ENCODE assay signal across 25 cellular contexts in genomic region chr10:77080361-77081027, GRCh38.
"Had no signal": no experiment of that assay in that cellular context is flagged by ENCODE, and none has a peak within 500 bp of the region (broad histone marks: within the 10 kb centered on the region; RNA-seq: fewer than 3 reads in every experiment).

No MANE protein-coding gene starts in this region.

- H3K9ac ChIP-seq: neural progenitor cell had no signal

- H3K27ac ChIP-seq: neural progenitor cell, tibial artery, upper lobe of right lung had no signal

- H3K9me3 ChIP-seq: right lobe of liver, stomach, tibial artery, upper lobe of right lung had no signal

- H3K4me1 ChIP-seq: neural progenitor cell, tibial artery, upper lobe of right lung had no signal

- ATAC-seq: activated CD4-positive, alpha-beta T cell treated with anti-CD3 and anti-CD28 coated beads for 36 hours; activated CD8-positive, alpha-beta memory T cell treated with anti-CD3 and anti-CD28 coated beads, Interleukin-2, amount 10 ng/mL, durations not matched to agents 7 days and 5 days; activated CD8-positive, alpha-beta T cell treated with anti-CD3 and anti-CD28 coated beads, Interleukin-2, amount 10 ng/mL, durations not matched to agents 7 days and 5 days; activated naive CD4-positive, alpha-beta T cell treated with anti-CD3 and anti-CD28 coated beads, Interleukin-2, amount 50 U/mL, for 72 hours; activated T-cell treated with anti-CD3 and anti-CD28 coated beads, Interleukin-2, amount 50 U/mL, for 72 hours; left colon; naive thymus-derived CD8-positive, alpha-beta T cell; stimulated activated memory B cell treated with anti-CD40 and anti-IgM and Interleukin-4, amounts not matched to agents 10 μg/mL and 1 μg/mL and 100 μg/mL, for 72 hours had no signal

- H3K4me2 ChIP-seq: neural progenitor cell had no signal

- H3K4me3 ChIP-seq: neural progenitor cell, right lobe of liver, stomach, tibial artery, upper lobe of right lung had no signal

- H3K27me3 ChIP-seq: neural progenitor cell, right lobe of liver, stomach, tibial artery, upper lobe of right lung had no signal

- H2AFZ ChIP-seq: neural progenitor cell had no signal

- FAIRE-seq: bronchial epithelial cell, colon, keratinocyte, small intestine had no signal

- DNase-seq: activated CD4-positive, alpha-beta T cell treated with anti-CD3 and anti-CD28 coated beads for 36 hours; activated CD4-positive, CD25-positive, alpha-beta regulatory T cell; activated CD8-positive, alpha-beta memory T cell treated with anti-CD3 and anti-CD28 coated beads, Interleukin-2, amount 10 ng/mL, durations not matched to agents 7 days and 5 days; activated CD8-positive, alpha-beta T cell treated with anti-CD3 and anti-CD28 coated beads, Interleukin-2, amount 10 ng/mL, durations not matched to agents 7 days and 5 days; activated naive CD4-positive, alpha-beta T cell; activated T-cell treated with anti-CD3 and anti-CD28 coated beads, Interleukin-2, amount 50 U/mL, for 72 hours; effector CD8-positive, alpha-beta T cell; foreskin fibroblast; hippocampal formation; left colon; naive thymus-derived CD8-positive, alpha-beta T cell; right lobe of liver; small intestine; stimulated activated CD4-positive, alpha-beta T cell treated with anti-CD3 and anti-CD28 coated beads, Interleukin-4, amount 100 ng/mL, for 4 hours; stimulated activated CD8-positive, alpha-beta memory T cell treated with anti-CD3 and anti-CD28 coated beads, Interleukin-4, amount 100 ng/mL, for 48 hours; stomach; T-helper 1 cell; tibial artery; upper lobe of right lung had no signal

- H3K36me3 ChIP-seq: neural progenitor cell, right lobe of liver, upper lobe of right lung had no signal
